ENCODE assay signal across 1 cellular context in the genomic region with DNA sequence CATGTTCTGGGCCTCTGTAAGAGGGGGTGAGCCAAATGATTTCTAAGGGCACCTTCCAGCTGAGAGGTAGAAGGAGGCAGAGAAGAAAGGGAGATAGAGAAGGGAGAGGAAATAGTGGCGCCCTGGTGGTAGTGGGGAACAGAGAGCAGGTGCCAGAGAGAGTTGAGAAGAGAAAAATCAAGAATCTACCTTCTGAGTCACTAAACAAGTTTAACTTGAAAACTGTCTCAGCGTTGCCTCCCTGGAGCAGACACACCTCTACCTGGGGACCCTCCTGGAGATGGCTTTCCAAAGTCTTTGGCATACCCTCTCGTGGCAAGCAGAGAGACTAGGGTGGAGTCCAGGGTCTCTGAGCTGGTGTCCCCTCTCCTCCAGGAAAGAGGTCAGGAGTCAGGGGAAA.
TF ChIP-seq lines count a peak whose summit lies in the region.

No MANE protein-coding gene starts in this region.

TF ChIP-seq in HCT116, 20 proteins besides CTCF, POLR2A, EP300 and RAD21 (continued from another document):
- TF ChIP-seq, protein P1, sequence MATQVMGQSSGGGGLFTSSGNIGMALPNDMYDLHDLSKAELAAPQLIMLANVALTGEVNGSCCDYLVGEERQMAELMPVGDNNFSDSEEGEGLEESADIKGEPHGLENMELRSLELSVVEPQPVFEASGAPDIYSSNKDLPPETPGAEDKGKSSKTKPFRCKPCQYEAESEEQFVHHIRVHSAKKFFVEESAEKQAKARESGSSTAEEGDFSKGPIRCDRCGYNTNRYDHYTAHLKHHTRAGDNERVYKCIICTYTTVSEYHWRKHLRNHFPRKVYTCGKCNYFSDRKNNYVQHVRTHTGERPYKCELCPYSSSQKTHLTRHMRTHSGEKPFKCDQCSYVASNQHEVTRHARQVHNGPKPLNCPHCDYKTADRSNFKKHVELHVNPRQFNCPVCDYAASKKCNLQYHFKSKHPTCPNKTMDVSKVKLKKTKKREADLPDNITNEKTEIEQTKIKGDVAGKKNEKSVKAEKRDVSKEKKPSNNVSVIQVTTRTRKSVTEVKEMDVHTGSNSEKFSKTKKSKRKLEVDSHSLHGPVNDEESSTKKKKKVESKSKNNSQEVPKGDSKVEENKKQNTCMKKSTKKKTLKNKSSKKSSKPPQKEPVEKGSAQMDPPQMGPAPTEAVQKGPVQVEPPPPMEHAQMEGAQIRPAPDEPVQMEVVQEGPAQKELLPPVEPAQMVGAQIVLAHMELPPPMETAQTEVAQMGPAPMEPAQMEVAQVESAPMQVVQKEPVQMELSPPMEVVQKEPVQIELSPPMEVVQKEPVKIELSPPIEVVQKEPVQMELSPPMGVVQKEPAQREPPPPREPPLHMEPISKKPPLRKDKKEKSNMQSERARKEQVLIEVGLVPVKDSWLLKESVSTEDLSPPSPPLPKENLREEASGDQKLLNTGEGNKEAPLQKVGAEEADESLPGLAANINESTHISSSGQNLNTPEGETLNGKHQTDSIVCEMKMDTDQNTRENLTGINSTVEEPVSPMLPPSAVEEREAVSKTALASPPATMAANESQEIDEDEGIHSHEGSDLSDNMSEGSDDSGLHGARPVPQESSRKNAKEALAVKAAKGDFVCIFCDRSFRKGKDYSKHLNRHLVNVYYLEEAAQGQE (IDR thresholded peaks at IDR 0.05; ENCODE audit: low read depth), result no peak
- TF ChIP-seq EGR1 (IDR thresholded peaks at IDR 0.05; ENCODE audit: low read depth) (no peak), SP1 (IDR thresholded peaks at IDR 0.05; ENCODE audit: low read depth) (no peak), SIN3A (IDR thresholded peaks at IDR 0.05; ENCODE audit: low read depth) (no peak), EZH2 (IDR thresholded peaks at IDR 0.05) (no peak), JUND (IDR thresholded peaks at IDR 0.05) (no peak), YY1 (IDR thresholded peaks at IDR 0.05; ENCODE audit: extremely low read depth, insufficient replicate concordance, low read depth, low read length) (no peak), CEBPB (IDR thresholded peaks at IDR 0.05; ENCODE audit: low read depth) (no peak), MAX (IDR thresholded peaks at IDR 0.05) (no peak), ELF1 (IDR thresholded peaks at IDR 0.05; ENCODE audit: borderline replicate concordance, low read depth) (no peak), ZNF274 (IDR thresholded peaks at IDR 0.05; ENCODE audit: low read depth, low read length) (no peak), ZFX (IDR thresholded peaks at IDR 0.05) (no peak), SRF (IDR thresholded peaks at IDR 0.05; ENCODE audit: low read depth) (no peak), EZH2phosphoT487 (IDR thresholded peaks at IDR 0.05; ENCODE audit: borderline replicate concordance) (no peak), CBX3 (IDR thresholded peaks at IDR 0.05; ENCODE audit: low read depth) (no peak), FOSL1 (IDR thresholded peaks at IDR 0.05; ENCODE audit: low read depth) (no peak), POLR2AphosphoS5 (IDR thresholded peaks at IDR 0.05; ENCODE audit: low read depth, low read length) (no peak), TCF7L2 (IDR thresholded peaks at IDR 0.05; ENCODE audit: borderline replicate concordance, extremely low read depth, insufficient read depth, insufficient read length) (no peak)
- TF ChIP-seq, protein P2, sequence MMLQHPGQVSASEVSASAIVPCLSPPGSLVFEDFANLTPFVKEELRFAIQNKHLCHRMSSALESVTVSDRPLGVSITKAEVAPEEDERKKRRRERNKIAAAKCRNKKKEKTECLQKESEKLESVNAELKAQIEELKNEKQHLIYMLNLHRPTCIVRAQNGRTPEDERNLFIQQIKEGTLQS (IDR thresholded peaks at IDR 0.05), result no peak
